1 cellular context compared by ENCODE assay signal in genomic region chr4:76260571-76260970, GRCh38.
A peak's percentile ranks its signal among the peaks of the same experiment; 100 is the strongest.
TF ChIP-seq lines count a peak whose summit lies in the region.

No MANE protein-coding gene starts in this region.

TF ChIP-seq in HepG2, 621 proteins besides CTCF, POLR2A, EP300 and RAD21 (continued from another document):
- TF ChIP-seq, protein P1, sequence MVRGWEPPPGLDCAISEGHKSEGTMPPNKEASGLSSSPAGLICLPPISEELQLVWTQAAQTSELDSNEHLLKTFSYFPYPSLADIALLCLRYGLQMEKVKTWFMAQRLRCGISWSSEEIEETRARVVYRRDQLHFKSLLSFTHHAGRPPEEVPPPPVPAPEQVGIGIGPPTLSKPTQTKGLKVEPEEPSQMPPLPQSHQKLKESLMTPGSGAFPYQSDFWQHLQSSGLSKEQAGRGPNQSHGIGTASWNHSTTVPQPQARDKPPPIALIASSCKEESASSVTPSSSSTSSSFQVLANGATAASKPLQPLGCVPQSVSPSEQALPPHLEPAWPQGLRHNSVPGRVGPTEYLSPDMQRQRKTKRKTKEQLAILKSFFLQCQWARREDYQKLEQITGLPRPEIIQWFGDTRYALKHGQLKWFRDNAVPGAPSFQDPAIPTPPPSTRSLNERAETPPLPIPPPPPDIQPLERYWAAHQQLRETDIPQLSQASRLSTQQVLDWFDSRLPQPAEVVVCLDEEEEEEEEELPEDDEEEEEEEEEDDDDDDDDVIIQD (CRISPR knock-in tag; IDR thresholded peaks at IDR 0.05; ENCODE audit: low read depth): 0 out of 2 replicates have a peak, but pooled peaks have one; percentile 26
- TF ChIP-seq, protein P2, sequence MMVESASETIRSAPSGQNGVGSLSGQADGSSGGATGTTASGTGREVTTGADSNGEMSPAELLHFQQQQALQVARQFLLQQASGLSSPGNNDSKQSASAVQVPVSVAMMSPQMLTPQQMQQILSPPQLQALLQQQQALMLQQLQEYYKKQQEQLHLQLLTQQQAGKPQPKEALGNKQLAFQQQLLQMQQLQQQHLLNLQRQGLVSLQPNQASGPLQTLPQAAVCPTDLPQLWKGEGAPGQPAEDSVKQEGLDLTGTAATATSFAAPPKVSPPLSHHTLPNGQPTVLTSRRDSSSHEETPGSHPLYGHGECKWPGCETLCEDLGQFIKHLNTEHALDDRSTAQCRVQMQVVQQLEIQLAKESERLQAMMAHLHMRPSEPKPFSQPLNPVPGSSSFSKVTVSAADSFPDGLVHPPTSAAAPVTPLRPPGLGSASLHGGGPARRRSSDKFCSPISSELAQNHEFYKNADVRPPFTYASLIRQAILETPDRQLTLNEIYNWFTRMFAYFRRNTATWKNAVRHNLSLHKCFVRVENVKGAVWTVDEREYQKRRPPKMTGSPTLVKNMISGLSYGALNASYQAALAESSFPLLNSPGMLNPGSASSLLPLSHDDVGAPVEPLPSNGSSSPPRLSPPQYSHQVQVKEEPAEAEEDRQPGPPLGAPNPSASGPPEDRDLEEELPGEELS (CRISPR knock-in tag; IDR thresholded peaks at IDR 0.05): 0 out of 2 replicates have a peak, but pooled peaks have one; percentile 21
- no peak for TF ChIP-seq STAG1 (CRISPR knock-in tag; IDR thresholded peaks at IDR 0.05)
- TF ChIP-seq ZNF777 (CRISPR knock-in tag; IDR thresholded peaks at IDR 0.05): no peak
- TF ChIP-seq SAP130 (CRISPR knock-in tag; IDR thresholded peaks at IDR 0.05; ENCODE audit: low read depth): peak; percentile 42; the same call in 1 of the 2 replicates
- TF ChIP-seq, protein P3, sequence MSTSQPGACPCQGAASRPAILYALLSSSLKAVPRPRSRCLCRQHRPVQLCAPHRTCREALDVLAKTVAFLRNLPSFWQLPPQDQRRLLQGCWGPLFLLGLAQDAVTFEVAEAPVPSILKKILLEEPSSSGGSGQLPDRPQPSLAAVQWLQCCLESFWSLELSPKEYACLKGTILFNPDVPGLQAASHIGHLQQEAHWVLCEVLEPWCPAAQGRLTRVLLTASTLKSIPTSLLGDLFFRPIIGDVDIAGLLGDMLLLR (CRISPR knock-in tag; IDR thresholded peaks at IDR 0.05): no peak
- TF ChIP-seq SOX5 (CRISPR knock-in tag; IDR thresholded peaks at IDR 0.05; ENCODE audit: borderline replicate concordance): peak; percentile 64; the same call in 1 of the 2 replicates
- no peak for TF ChIP-seq KAT2B (IDR thresholded peaks at IDR 0.05; ENCODE audit: borderline replicate concordance, low read depth, low read length)
- no peak for TF ChIP-seq NR1H2 (CRISPR knock-in tag; IDR thresholded peaks at IDR 0.05; ENCODE audit: borderline replicate concordance, low read depth)
- TF ChIP-seq, protein P4, sequence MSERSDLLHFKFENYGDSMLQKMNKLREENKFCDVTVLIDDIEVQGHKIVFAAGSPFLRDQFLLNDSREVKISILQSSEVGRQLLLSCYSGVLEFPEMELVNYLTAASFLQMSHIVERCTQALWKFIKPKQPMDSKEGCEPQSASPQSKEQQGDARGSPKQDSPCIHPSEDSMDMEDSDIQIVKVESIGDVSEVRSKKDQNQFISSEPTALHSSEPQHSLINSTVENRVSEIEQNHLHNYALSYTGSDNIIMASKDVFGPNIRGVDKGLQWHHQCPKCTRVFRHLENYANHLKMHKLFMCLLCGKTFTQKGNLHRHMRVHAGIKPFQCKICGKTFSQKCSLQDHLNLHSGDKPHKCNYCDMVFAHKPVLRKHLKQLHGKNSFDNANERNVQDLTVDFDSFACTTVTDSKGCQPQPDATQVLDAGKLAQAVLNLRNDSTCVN (CRISPR knock-in tag; IDR thresholded peaks at IDR 0.05; ENCODE audit: borderline replicate concordance): no peak
- TF ChIP-seq ZFY (CRISPR knock-in tag; IDR thresholded peaks at IDR 0.05): no peak
- no peak for TF ChIP-seq PBX2 (CRISPR knock-in tag; IDR thresholded peaks at IDR 0.05)
- TF ChIP-seq SP2 (CRISPR knock-in tag; IDR thresholded peaks at IDR 0.05): no peak
- TF ChIP-seq ZNF547 (CRISPR knock-in tag; IDR thresholded peaks at IDR 0.05): no peak
- no peak for TF ChIP-seq SOX13 (IDR thresholded peaks at IDR 0.05)
- peak in 1 of 2 experiments; percentile 50; a peak in 1 of 4 replicates for TF ChIP-seq SOX13 (CRISPR knock-in tag; conservative IDR thresholded peaks at IDR 0.05 in 1 of 2, IDR thresholded peaks at IDR 0.05 in 1 of 2)
- TF ChIP-seq, protein P5, sequence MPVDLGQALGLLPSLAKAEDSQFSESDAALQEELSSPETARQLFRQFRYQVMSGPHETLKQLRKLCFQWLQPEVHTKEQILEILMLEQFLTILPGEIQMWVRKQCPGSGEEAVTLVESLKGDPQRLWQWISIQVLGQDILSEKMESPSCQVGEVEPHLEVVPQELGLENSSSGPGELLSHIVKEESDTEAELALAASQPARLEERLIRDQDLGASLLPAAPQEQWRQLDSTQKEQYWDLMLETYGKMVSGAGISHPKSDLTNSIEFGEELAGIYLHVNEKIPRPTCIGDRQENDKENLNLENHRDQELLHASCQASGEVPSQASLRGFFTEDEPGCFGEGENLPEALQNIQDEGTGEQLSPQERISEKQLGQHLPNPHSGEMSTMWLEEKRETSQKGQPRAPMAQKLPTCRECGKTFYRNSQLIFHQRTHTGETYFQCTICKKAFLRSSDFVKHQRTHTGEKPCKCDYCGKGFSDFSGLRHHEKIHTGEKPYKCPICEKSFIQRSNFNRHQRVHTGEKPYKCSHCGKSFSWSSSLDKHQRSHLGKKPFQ (CRISPR knock-in tag; IDR thresholded peaks at IDR 0.05; ENCODE audit: insufficient replicate concordance): no peak
- TF ChIP-seq, protein P6, sequence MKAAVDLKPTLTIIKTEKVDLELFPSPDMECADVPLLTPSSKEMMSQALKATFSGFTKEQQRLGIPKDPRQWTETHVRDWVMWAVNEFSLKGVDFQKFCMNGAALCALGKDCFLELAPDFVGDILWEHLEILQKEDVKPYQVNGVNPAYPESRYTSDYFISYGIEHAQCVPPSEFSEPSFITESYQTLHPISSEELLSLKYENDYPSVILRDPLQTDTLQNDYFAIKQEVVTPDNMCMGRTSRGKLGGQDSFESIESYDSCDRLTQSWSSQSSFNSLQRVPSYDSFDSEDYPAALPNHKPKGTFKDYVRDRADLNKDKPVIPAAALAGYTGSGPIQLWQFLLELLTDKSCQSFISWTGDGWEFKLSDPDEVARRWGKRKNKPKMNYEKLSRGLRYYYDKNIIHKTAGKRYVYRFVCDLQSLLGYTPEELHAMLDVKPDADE (CRISPR knock-in tag; IDR thresholded peaks at IDR 0.05): no peak
- TF ChIP-seq PPARG (CRISPR knock-in tag; conservative IDR thresholded peaks at IDR 0.05): no peak
- TF ChIP-seq ZNF143 (CRISPR knock-in tag; IDR thresholded peaks at IDR 0.05): no peak
- TF ChIP-seq ZFP90 (CRISPR knock-in tag; IDR thresholded peaks at IDR 0.05; ENCODE audit: borderline replicate concordance): no peak
- TF ChIP-seq DNMT1 (CRISPR knock-in tag; IDR thresholded peaks at IDR 0.05): no peak
- TF ChIP-seq PAXIP1 (CRISPR knock-in tag; conservative IDR thresholded peaks at IDR 0.05): peak; percentile 67
- TF ChIP-seq KDM5A (IDR thresholded peaks at IDR 0.05; ENCODE audit: borderline replicate concordance, low read length): no peak
- 0 out of 2 replicates have a peak, but pooled peaks have one; percentile 9 for TF ChIP-seq RXRB (CRISPR knock-in tag; IDR thresholded peaks at IDR 0.05; ENCODE audit: borderline replicate concordance)
- TF ChIP-seq, protein P7, sequence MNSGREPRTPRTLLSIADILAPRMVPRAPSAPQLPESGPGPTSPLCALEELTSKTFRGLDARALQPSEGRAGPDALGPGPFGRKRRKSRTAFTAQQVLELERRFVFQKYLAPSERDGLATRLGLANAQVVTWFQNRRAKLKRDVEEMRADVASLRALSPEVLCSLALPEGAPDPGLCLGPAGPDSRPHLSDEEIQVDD (CRISPR knock-in tag; IDR thresholded peaks at IDR 0.05; ENCODE audit: borderline replicate concordance): no peak
- peak; percentile 40; the same call in 1 of the 2 replicates for TF ChIP-seq ARID5B (CRISPR knock-in tag; IDR thresholded peaks at IDR 0.05)
- TF ChIP-seq ASH2L (IDR thresholded peaks at IDR 0.05; ENCODE audit: insufficient read length, low read depth, low read length): peak; percentile 15
- no peak for TF ChIP-seq CCDC6 (CRISPR knock-in tag; IDR thresholded peaks at IDR 0.05)
- no peak for TF ChIP-seq SOX6 (IDR thresholded peaks at IDR 0.05)
- peak; percentile 68 for TF ChIP-seq SOX6 (CRISPR knock-in tag; IDR thresholded peaks at IDR 0.05)
- TF ChIP-seq ZNF710 (CRISPR knock-in tag; IDR thresholded peaks at IDR 0.05; ENCODE audit: borderline replicate concordance): 0 out of 2 replicates have a peak, but pooled peaks have one; percentile 42
- no peak for TF ChIP-seq PTBP1 (IDR thresholded peaks at IDR 0.05; ENCODE audit: low read depth, low read length, poor library complexity, severe bottlenecking)
- TF ChIP-seq HMG20A (CRISPR knock-in tag; IDR thresholded peaks at IDR 0.05; ENCODE audit: borderline replicate concordance): peak; percentile 59; the same call in 1 of the 2 replicates
